Comparison of ENCODE assay signal across 8 cellular contexts in genomic region chr9:127396253-127396807, GRCh38. TPM values are rescaled to one million over a fixed set of nuclear protein-coding genes. Genes with fewer than 3 reads are reported as not detected.
DNase-seq lines count a peak whose midpoint lies in the region; ATAC-seq and TF ChIP-seq lines count a peak whose summit lies in the region.

No MANE protein-coding gene starts in this region.

- CTCF ChIA-PET in HEK293 (lab: Yijun Ruan, JAX) (interaction anchor here (0.5 to 1.8 kb wide), 16 partner anchors 8 to 432 kb away, joined by 3 to 13 read pairs (median 4); partner anchors contain the start of genes TOR2A and ZNF79), activated B cell treated with CpG ODN at 0.5 μM for 24 hours (lab: Charles Lee) (interaction anchor here (0.8 to 2.5 kb wide), 8 partner anchors 59 to 482 kb away, joined by 3 to 23 read pairs (median 3); partner anchors contain the start of gene RALGPS1)

- H3K9me3 Mint-ChIP-seq in activated B cell treated with CpG ODN at 0.5 μM for 24 hours, result no peaks in the 10 kb centered on the region
- no peaks in the 10 kb centered on the region for H3K9me3 Mint-ChIP-seq in stimulated activated naive CD8-positive, alpha-beta T cell treated with anti-CD3 and anti-CD28 coated beads, Interleukin-15, amount 100 ng/mL, for 72 hours

- H3K4me3 Mint-ChIP-seq in activated B cell treated with CpG ODN at 0.5 μM for 24 hours, result peak overlapping the region; percentile 83
- H3K4me3 Mint-ChIP-seq in stimulated activated naive CD8-positive, alpha-beta T cell treated with anti-CD3 and anti-CD28 coated beads, Interleukin-15, amount 100 ng/mL, for 72 hours, result peak overlapping the region; percentile 74 to 76

- intact Hi-C loops in activated B cell treated with CpG ODN at 0.5 μM for 24 hours (cut with micrococcal nuclease), result loop anchor here (1.0 to 5.0 kb wide), 4 partner anchors 55 to 456 kb away; partner anchors contain the start of genes LRSAM1, RPL12 and STXBP1

- POLR2A ChIA-PET in HEK293 (lab: Yijun Ruan, JAX), result interaction anchor here (0.5 to 2.2 kb wide), 36 partner anchors 8 to 1641 kb away, joined by 3 to 50 read pairs (median 5); partner anchors contain the start of genes LRSAM1, RALGPS1, RPL12 and TOR2A
- POLR2A ChIA-PET in activated B cell treated with CpG ODN at 0.5 μM for 24 hours (lab: Charles Lee), result interaction anchor here (0.5 to 2.3 kb wide), 20 partner anchors 8 to 1633 kb away, joined by 3 to 44 read pairs (median 4); partner anchors contain the start of genes LRSAM1, RPL12, ST6GALNAC4 and URM1

- no peak for TF ChIP-seq CTCF in HEK293 (tag by site-specific recombination; IDR thresholded peaks at IDR 0.05)
- no peak for TF ChIP-seq CTCF in activated B cell treated with CpG ODN at 0.5 μM for 24 hours (IDR thresholded peaks at IDR 0.05)

- 0 out of 2 replicates have a peak, but pooled peaks cover 5% of the 10 kb centered on the region for H3K4me1 ChIP-seq in HEK293 (ENCODE audit: control insufficient read depth, insufficient read depth, low read length)
- H3K4me1 ChIP-seq in iPS-15b (ENCODE audit: control insufficient read depth, insufficient read depth, low read length), result peaks cover 4% of the 10 kb centered on the region

- H3K27ac Mint-ChIP-seq in activated B cell treated with CpG ODN at 0.5 μM for 24 hours, result peak overlapping the region; percentile 18
- no peak overlapping the region for H3K27ac Mint-ChIP-seq in stimulated activated naive CD8-positive, alpha-beta T cell treated with anti-CD3 and anti-CD28 coated beads, Interleukin-15, amount 100 ng/mL, for 72 hours

- no peak overlapping the region for H3K27ac ChIP-seq in HEK293 (ENCODE audit: extremely low read depth, low read depth, low read length)

- no peak overlapping the region for H3K9ac ChIP-seq in iPS-15b (ENCODE audit: low read depth, low read length)

- H3K36me3 ChIP-seq in HEK293 (ENCODE audit: control insufficient read depth in 2 of 2, insufficient read depth in 1 of 2, low read length in 2 of 2) (peaks cover 0 to 16% of the 10 kb centered on the region in 2 experiments; a peak in 1 of 3 replicates), iPS-15b (ENCODE audit: control insufficient read depth, insufficient read depth, low read length) (peaks cover 3% of the 10 kb centered on the region)

- peaks cover 12% of the 10 kb centered on the region for H3K27me3 ChIP-seq in iPS-15b (ENCODE audit: control insufficient read depth, insufficient read depth, low read length)

- no peak for DNase-seq in activated B cell treated with CpG ODN at 0.5 μM for 24 hours
- DNase-seq in stimulated activated naive CD8-positive, alpha-beta T cell treated with anti-CD3 and anti-CD28 coated beads, Interleukin-15, amount 100 ng/mL, for 72 hours, result no peak
- no peak for DNase-seq in SHP77 (lab: John Stamatoyannopoulos, UW)
- no peak for DNase-seq in iPS-NIHi7 (ENCODE audit: extremely low spot score)

- H3K4me3 ChIP-seq in HEK293 (ENCODE audit: low read depth, low read length), result peak overlapping the region; percentile 45
- peak overlapping the region; percentile 76 for H3K4me3 ChIP-seq in iPS-15b (ENCODE audit: low read depth, low read length)

- H3K9me3 ChIP-seq in HEK293 (ENCODE audit: control insufficient read depth, insufficient read depth, low read depth, low read length), result no peaks in the 10 kb centered on the region
- no peaks in the 10 kb centered on the region for H3K9me3 ChIP-seq in iPS-15b (ENCODE audit: control insufficient read depth, insufficient read depth, low read length)

- ATAC-seq in activated B cell treated with CpG ODN at 0.5 μM for 24 hours (ENCODE audit: low read depth) (no peak), HG02763 (IDR thresholded peaks at IDR 0.05; ENCODE audit: unreplicated experiment) (no peak), GM21447 (IDR thresholded peaks at IDR 0.05; ENCODE audit: unreplicated experiment) (no peak)
- no peak for ATAC-seq in stimulated activated naive CD8-positive, alpha-beta T cell treated with anti-CD3 and anti-CD28 coated beads, Interleukin-15, amount 100 ng/mL, for 72 hours

- H3K36me3 Mint-ChIP-seq in activated B cell treated with CpG ODN at 0.5 μM for 24 hours (ENCODE audit: low read depth), result no peaks in the 10 kb centered on the region

- peaks cover 10% of the 10 kb centered on the region for H3K4me1 Mint-ChIP-seq in activated B cell treated with CpG ODN at 0.5 μM for 24 hours
- H3K4me1 Mint-ChIP-seq in stimulated activated naive CD8-positive, alpha-beta T cell treated with anti-CD3 and anti-CD28 coated beads, Interleukin-15, amount 100 ng/mL, for 72 hours, result peaks cover 36% of the 10 kb centered on the region

- H3K27me3 Mint-ChIP-seq in activated B cell treated with CpG ODN at 0.5 μM for 24 hours, result no peaks in the 10 kb centered on the region
- H3K27me3 Mint-ChIP-seq in stimulated activated naive CD8-positive, alpha-beta T cell treated with anti-CD3 and anti-CD28 coated beads, Interleukin-15, amount 100 ng/mL, for 72 hours, result peaks cover 92% of the 10 kb centered on the region

TF ChIP-seq in HEK293, 187 proteins besides CTCF, POLR2A, EP300 and RAD21 (continues in another document):
- TF ChIP-seq ZNF132 (tag by site-specific recombination; IDR thresholded peaks at IDR 0.05; ENCODE audit: borderline replicate concordance) (no peak), GLIS1 (tag by site-specific recombination; IDR thresholded peaks at IDR 0.05) (peak; percentile 32), ZNF169 (tag by site-specific recombination; IDR thresholded peaks at IDR 0.05) (no peak), ZNF747 (tag by site-specific recombination; IDR thresholded peaks at IDR 0.05) (no peak), KLF9 (tag by site-specific recombination; IDR thresholded peaks at IDR 0.05; ENCODE audit: low read depth) (peak; percentile 81), ZNF670 (tag by site-specific recombination; IDR thresholded peaks at IDR 0.05; ENCODE audit: low read depth) (no peak), ZBTB20 (tag by site-specific recombination; IDR thresholded peaks at IDR 0.05) (peak; percentile 61; the same call in 1 of the 2 replicates), SALL2 (tag by site-specific recombination; IDR thresholded peaks at IDR 0.05; ENCODE audit: borderline replicate concordance) (no peak), ZNF292 (tag by site-specific recombination; IDR thresholded peaks at IDR 0.05; ENCODE audit: borderline replicate concordance, low read depth) (no peak)
- TF ChIP-seq, protein P1, sequence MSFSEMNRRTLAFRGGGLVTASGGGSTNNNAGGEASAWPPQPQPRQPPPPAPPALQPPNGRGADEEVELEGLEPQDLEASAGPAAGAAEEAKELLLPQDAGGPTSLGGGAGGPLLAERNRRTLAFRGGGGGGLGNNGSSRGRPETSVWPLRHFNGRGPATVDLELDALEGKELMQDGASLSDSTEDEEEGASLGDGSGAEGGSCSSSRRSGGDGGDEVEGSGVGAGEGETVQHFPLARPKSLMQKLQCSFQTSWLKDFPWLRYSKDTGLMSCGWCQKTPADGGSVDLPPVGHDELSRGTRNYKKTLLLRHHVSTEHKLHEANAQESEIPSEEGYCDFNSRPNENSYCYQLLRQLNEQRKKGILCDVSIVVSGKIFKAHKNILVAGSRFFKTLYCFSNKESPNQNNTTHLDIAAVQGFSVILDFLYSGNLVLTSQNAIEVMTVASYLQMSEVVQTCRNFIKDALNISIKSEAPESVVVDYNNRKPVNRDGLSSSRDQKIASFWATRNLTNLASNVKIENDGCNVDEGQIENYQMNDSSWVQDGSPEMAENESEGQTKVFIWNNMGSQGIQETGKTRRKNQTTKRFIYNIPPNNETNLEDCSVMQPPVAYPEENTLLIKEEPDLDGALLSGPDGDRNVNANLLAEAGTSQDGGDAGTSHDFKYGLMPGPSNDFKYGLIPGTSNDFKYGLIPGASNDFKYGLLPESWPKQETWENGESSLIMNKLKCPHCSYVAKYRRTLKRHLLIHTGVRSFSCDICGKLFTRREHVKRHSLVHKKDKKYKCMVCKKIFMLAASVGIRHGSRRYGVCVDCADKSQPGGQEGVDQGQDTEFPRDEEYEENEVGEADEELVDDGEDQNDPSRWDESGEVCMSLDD (tag by site-specific recombination; IDR thresholded peaks at IDR 0.05), result no peak
- TF ChIP-seq, protein P2, sequence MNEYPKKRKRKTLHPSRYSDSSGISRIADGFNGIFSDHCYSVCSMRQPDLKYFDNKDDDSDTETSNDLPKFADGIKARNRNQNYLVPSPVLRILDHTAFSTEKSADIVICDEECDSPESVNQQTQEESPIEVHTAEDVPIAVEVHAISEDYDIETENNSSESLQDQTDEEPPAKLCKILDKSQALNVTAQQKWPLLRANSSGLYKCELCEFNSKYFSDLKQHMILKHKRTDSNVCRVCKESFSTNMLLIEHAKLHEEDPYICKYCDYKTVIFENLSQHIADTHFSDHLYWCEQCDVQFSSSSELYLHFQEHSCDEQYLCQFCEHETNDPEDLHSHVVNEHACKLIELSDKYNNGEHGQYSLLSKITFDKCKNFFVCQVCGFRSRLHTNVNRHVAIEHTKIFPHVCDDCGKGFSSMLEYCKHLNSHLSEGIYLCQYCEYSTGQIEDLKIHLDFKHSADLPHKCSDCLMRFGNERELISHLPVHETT (tag by site-specific recombination; IDR thresholded peaks at IDR 0.05), result no peak
- TF ChIP-seq, protein P3, sequence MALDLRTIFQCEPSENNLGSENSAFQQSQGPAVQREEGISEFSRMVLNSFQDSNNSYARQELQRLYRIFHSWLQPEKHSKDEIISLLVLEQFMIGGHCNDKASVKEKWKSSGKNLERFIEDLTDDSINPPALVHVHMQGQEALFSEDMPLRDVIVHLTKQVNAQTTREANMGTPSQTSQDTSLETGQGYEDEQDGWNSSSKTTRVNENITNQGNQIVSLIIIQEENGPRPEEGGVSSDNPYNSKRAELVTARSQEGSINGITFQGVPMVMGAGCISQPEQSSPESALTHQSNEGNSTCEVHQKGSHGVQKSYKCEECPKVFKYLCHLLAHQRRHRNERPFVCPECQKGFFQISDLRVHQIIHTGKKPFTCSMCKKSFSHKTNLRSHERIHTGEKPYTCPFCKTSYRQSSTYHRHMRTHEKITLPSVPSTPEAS (tag by site-specific recombination; IDR thresholded peaks at IDR 0.05), result no peak
- TF ChIP-seq, protein P4, sequence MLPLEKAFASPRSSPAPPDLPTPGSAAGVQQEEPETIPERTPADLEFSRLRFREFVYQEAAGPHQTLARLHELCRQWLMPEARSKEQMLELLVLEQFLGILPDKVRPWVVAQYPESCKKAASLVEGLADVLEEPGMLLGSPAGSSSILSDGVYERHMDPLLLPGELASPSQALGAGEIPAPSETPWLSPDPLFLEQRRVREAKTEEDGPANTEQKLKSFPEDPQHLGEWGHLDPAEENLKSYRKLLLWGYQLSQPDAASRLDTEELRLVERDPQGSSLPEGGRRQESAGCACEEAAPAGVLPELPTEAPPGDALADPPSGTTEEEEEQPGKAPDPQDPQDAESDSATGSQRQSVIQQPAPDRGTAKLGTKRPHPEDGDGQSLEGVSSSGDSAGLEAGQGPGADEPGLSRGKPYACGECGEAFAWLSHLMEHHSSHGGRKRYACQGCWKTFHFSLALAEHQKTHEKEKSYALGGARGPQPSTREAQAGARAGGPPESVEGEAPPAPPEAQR (tag by site-specific recombination; IDR thresholded peaks at IDR 0.05), result no peak

RNA-seq across cellular contexts. Expression of gene SLC2A8, which starts 0.6 kb away (rescaled TPM):
- 13.4 and 17.1 TPM in 2 replicates for total RNA-seq in activated B cell treated with CpG ODN at 0.5 μM for 24 hours

RNA-seq across cellular contexts. Expression of gene ZNF79, which starts 27.9 kb away (rescaled TPM):
- total RNA-seq in activated B cell treated with CpG ODN at 0.5 μM for 24 hours, result 13.5 and 14.0 TPM in 2 replicates

RNA-seq across cellular contexts. Expression of gene RPL12, which starts 54.9 kb away (rescaled TPM):
- 2,278 and 2,307 TPM in 2 replicates for total RNA-seq in activated B cell treated with CpG ODN at 0.5 μM for 24 hours

RNA-seq across cellular contexts. Expression of gene LRSAM1, which starts 55.0 kb away (rescaled TPM):
- 19.4 and 23.9 TPM in 2 replicates for total RNA-seq in activated B cell treated with CpG ODN at 0.5 μM for 24 hours
